Comparison of ENCODE assay signal across 7 cellular contexts in the genomic region with DNA sequence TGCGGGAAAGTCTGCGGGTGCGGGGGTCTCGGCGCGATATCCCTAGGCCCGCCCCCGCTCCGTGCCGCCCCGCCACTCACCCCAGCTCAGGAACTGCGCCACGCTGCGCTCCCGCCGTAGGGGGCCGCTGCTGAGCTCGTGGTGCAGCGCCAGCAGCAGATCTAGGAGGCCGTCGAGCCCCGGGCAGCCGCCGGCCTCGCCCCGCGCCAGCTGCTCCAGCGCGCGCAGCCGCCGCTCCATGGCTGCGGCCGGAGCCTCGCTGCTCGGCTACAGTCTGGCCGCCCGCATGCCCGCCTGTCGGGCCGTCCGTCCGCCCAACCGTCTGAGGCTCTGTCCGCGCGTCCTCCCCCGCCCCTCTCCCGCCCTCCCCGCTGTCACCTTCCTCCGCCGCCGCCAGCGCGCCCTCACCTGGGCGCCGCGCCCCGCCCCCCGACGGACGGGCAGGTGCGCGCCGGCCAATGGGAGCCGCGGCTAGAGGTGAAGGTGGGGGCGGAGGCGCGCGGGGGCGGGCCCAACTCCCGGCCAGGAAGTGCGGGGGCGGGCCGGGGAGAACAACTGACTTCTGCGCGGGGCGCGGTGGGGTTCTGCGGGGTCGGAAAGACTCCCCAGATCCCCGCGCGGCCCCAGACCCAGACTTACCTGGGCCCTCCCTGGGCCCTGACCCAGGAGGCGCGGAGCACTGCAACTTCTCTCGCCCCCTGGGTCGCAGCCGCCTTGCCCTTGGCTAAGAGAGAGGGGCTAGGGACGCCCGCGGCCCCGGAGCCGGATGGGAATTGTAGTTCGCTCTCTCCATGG. TPM values are rescaled to one million over a fixed set of nuclear protein-coding genes. Genes with fewer than 3 reads are reported as not detected.
DNase-seq lines count a peak whose midpoint lies in the region; ATAC-seq and TF ChIP-seq lines count a peak whose summit lies in the region.

A gene with protein sequence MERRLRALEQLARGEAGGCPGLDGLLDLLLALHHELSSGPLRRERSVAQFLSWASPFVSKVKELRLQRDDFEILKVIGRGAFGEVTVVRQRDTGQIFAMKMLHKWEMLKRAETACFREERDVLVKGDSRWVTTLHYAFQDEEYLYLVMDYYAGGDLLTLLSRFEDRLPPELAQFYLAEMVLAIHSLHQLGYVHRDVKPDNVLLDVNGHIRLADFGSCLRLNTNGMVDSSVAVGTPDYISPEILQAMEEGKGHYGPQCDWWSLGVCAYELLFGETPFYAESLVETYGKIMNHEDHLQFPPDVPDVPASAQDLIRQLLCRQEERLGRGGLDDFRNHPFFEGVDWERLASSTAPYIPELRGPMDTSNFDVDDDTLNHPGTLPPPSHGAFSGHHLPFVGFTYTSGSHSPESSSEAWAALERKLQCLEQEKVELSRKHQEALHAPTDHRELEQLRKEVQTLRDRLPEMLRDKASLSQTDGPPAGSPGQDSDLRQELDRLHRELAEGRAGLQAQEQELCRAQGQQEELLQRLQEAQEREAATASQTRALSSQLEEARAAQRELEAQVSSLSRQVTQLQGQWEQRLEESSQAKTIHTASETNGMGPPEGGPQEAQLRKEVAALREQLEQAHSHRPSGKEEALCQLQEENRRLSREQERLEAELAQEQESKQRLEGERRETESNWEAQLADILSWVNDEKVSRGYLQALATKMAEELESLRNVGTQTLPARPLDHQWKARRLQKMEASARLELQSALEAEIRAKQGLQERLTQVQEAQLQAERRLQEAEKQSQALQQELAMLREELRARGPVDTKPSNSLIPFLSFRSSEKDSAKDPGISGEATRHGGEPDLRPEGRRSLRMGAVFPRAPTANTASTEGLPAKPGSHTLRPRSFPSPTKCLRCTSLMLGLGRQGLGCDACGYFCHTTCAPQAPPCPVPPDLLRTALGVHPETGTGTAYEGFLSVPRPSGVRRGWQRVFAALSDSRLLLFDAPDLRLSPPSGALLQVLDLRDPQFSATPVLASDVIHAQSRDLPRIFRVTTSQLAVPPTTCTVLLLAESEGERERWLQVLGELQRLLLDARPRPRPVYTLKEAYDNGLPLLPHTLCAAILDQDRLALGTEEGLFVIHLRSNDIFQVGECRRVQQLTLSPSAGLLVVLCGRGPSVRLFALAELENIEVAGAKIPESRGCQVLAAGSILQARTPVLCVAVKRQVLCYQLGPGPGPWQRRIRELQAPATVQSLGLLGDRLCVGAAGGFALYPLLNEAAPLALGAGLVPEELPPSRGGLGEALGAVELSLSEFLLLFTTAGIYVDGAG (N-terminal part only) (minus strand): TSS at position 324 of the 795 bp plus-strand sequence. CDS start 84 bp downstream, at position 240.

- H3K36me3 ChIP-seq in SU-DHL-6 (ENCODE audit: low read length) (no peaks in the 10 kb centered on the region), ascending aorta (no peaks in the 10 kb centered on the region), right atrium auricular region (no peaks in the 10 kb centered on the region), gastrocnemius medialis (no peaks in the 10 kb centered on the region)

- H3K9me2 ChIP-seq in SU-DHL-6 (replicated peaks; ENCODE audit: insufficient read depth, low read length): no peaks in the 10 kb centered on the region

- H3K9ac ChIP-seq in SU-DHL-6 (ENCODE audit: low read length): peak within 1 kb of the TSS; percentile 70

- no peaks in the 10 kb centered on the region; the same call in 1 of the 2 replicates for H3K79me2 ChIP-seq in SU-DHL-6 (ENCODE audit: insufficient read depth, low read length)

- H3K4me3 ChIP-seq in SU-DHL-6 (ENCODE audit: insufficient read depth, low read length, poor library complexity, severe bottlenecking) (peak within 1 kb of the TSS; percentile 64), ascending aorta (peak within 1 kb of the TSS; percentile 40 to 64), right atrium auricular region (peak within 1 kb of the TSS; percentile 47 to 58), gastrocnemius medialis (peak within 1 kb of the TSS in 2 of 4 donors; percentile 5 to 44)

- ATAC-seq in gastrocnemius medialis (peak in 1 of 2 donors; percentile 44), GM21529 (IDR thresholded peaks at IDR 0.05; ENCODE audit: unreplicated experiment) (no peak)

- peaks cover 30% of the 10 kb centered on the region for H3F3A ChIP-seq in SU-DHL-6 (ENCODE audit: insufficient read depth)

- no peaks in the 10 kb centered on the region for H4K20me1 ChIP-seq in SU-DHL-6 (ENCODE audit: low read depth, low read length)

- intact Hi-C loops in ascending aorta (cut with DNase I) (loop anchor here (5.0 kb wide), 1 partner anchor 168 kb away; a partner anchor contains a TSS), gastrocnemius medialis (cut with DNase I; ENCODE audit: low total_unique reads) (loop anchor here (5.0 kb wide), 2 partner anchors 153 to 168 kb away; a partner anchor contains a TSS)

- TF ChIP-seq CTCF in GM12874 (IDR thresholded peaks at IDR 0.05; ENCODE audit: insufficient read depth, low read depth, low read length) (peak; percentile 86), SU-DHL-6 (IDR thresholded peaks at IDR 0.05; ENCODE audit: insufficient read depth, low read length, poor library complexity, severe bottlenecking) (peak; percentile 44), ascending aorta (IDR thresholded peaks at IDR 0.05) (peak; percentile 61 to 75 (median 67)), right atrium auricular region (IDR thresholded peaks at IDR 0.05) (peak; percentile 63 to 79), gastrocnemius medialis (IDR thresholded peaks at IDR 0.05 in 4 of 5, conservative IDR thresholded peaks at IDR 0.05 in 1 of 5) (peak; percentile 14 to 61 (median 54))

- H3K27ac ChIP-seq in SU-DHL-6 (ENCODE audit: low read depth, low read length): peak within 1 kb of the TSS; percentile 62
- H3K27ac ChIP-seq in ascending aorta: no peak within 1 kb of the TSS
- peak within 1 kb of the TSS; percentile 36 to 60 for H3K27ac ChIP-seq in right atrium auricular region
- H3K27ac ChIP-seq in gastrocnemius medialis: no peak within 1 kb of the TSS

- DNase-seq in NCI-H1092 treated with DMSO at 0.1 percent for 48 hours (lab: John Stamatoyannopoulos, UW): peak; percentile 53
- no peak for DNase-seq in ascending aorta (ENCODE audit: low spot score in 2 of 2)
- no peak for DNase-seq in right atrium auricular region (ENCODE audit: low spot score)
- peak in 1 of 2 donors; percentile 37 for DNase-seq in gastrocnemius medialis

- no peaks in the 10 kb centered on the region for H3K27me3 ChIP-seq in SU-DHL-6 (ENCODE audit: low read length)
- no peaks in the 10 kb centered on the region for H3K27me3 ChIP-seq in ascending aorta
- H3K27me3 ChIP-seq in right atrium auricular region: no peaks in the 10 kb centered on the region
- H3K27me3 ChIP-seq in gastrocnemius medialis: peaks cover 0 to 3% (median 0%) of the 10 kb centered on the region in 3 donors

- peak within 1 kb of the TSS; percentile 72 for H3K4me2 ChIP-seq in SU-DHL-6 (ENCODE audit: low read depth, low read length, poor library complexity, severe bottlenecking)

- H3K9me3 ChIP-seq in SU-DHL-6 (ENCODE audit: insufficient read depth, low read length): no peaks in the 10 kb centered on the region
- no peaks in the 10 kb centered on the region for H3K9me3 ChIP-seq in ascending aorta
- H3K9me3 ChIP-seq in right atrium auricular region: no peaks in the 10 kb centered on the region
- H3K9me3 ChIP-seq in gastrocnemius medialis: no peaks in the 10 kb centered on the region

- TF ChIP-seq POLR2A in gastrocnemius medialis (IDR thresholded peaks at IDR 0.05): no peak

- H3K4me1 ChIP-seq in ascending aorta (peaks cover 8 to 13% of the 10 kb centered on the region in 2 donors), right atrium auricular region (peaks cover 0 to 39% of the 10 kb centered on the region in 2 donors), gastrocnemius medialis (peaks cover 14 to 19% of the 10 kb centered on the region in 2 donors)

- peak within 1 kb of the TSS; percentile 50 for H2AFZ ChIP-seq in SU-DHL-6 (ENCODE audit: low read depth, low read length, severe bottlenecking)

- in situ Hi-C loops in gastrocnemius medialis (cut with MboI; ENCODE audit: low sequenced_read_pairs in 4 of 4): loop anchor here (5.0 kb wide), 2 partner anchors 43 to 48 kb away; no protein-coding TSS in a partner anchor

RNA-seq across cellular contexts. Expression of the gene that starts here (rescaled TPM):
- total RNA-seq in ascending aorta: not detected
- 1 to 10 TPM in 1 of 2 donors, under 1 TPM in 1; 0.33 to 1.0 TPM for total RNA-seq in right atrium auricular region
- under 1 TPM in 2 of 4 donors, not detected in 2; 0.15 to 0.19 TPM for total RNA-seq in gastrocnemius medialis

Comparison
In these comparisons a context has a peak if more than half of its experiments do, and no peak if none do; other contexts are left out.
1. H3K27ac ChIP-seq: peak in SU-DHL-6 (single experiment) and right atrium auricular region (2 of 2); none in ascending aorta (0 of 2) and gastrocnemius medialis (0 of 4).
2. Peak in every context shown above with its lines, with median percentiles within 50 percentile points of each other: CTCF ChIP-seq.